ENCODE assay signal across 9 cellular contexts in the genomic region with DNA sequence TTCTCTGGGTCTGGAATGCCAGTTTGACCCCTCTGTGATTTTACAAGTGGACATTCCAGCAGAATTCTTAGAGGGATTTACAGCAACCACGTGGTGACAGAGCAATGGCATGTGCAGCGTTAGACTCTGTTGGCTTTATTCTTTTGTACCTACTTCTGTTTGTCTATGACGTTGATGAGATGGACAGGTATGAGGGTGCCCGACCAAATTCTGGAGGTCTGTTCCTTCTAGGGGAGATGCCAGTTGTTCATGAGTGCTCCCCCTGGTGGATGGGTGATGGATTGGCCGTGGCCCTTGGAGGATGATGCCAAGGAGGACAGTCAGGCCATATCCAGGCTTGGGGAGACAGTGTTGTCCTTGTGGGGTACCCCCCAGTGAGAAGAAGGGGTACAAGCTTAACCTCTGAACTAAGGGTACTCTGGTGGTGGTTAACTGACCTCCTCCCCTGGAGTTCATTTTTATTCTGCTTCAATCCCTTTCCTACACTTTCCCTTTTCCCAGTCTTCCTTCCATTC.
A peak's percentile ranks its signal among the peaks of the same experiment; 100 is the strongest.
DNase-seq lines count a peak whose midpoint lies in the region; ATAC-seq and TF ChIP-seq lines count a peak whose summit lies in the region.
"Had no signal": no experiment of that assay in that cellular context is flagged by ENCODE, and none has a peak within 500 bp of the region (broad histone marks: within the 10 kb centered on the region; RNA-seq: fewer than 3 reads in every experiment).

No MANE protein-coding gene starts in this region.

- H4K20me1 ChIP-seq in OCI-LY3 (ENCODE audit: insufficient read depth, low read length): peaks cover 36% of the 10 kb centered on the region

- DNase-seq in NCI-H1436 (lab: John Stamatoyannopoulos, UW): peak; percentile 5
- DNase-seq in NCI-H1436 treated with DMSO at 0.1 percent for 48 hours (lab: John Stamatoyannopoulos, UW): no peak
- peak; percentile 72 for DNase-seq in activated T-cell treated with anti-CD3 and anti-CD28 coated beads, Interleukin-2, amount 50 U/mL, for 48 hours
- DNase-seq in left ventricle myocardium inferior: no peak
- peak; percentile 22 to 54 (median 45) for DNase-seq in stimulated activated CD4-positive, alpha-beta T cell treated with anti-CD3 and anti-CD28 coated beads, TNF-alpha, amount 100 ng/mL, for 24 hours (ENCODE audit: low read depth in 3 of 3)
- DNase-seq in midbrain (lab: John Stamatoyannopoulos, UW): no peak

- H3K4me3 ChIP-seq in OCI-LY3 (ENCODE audit: low read length) (no peak overlapping the region), left ventricle myocardium inferior (no peak overlapping the region)
- H3K4me3 ChIP-seq: BLaER1 treated with 17β-estradiol and CSF1 and Interleukin-3, amounts not matched to agents 10 nM and 100 nM had no signal

- no peak overlapping the region for H3K9ac ChIP-seq in OCI-LY3 (ENCODE audit: low read length)
- H3K9ac ChIP-seq: BLaER1 treated with 17β-estradiol and CSF1 and Interleukin-3, amounts not matched to agents 10 nM and 100 nM had no signal

- TF ChIP-seq CTCF in OCI-LY3 (IDR thresholded peaks at IDR 0.05; ENCODE audit: low read depth, low read length): peak; percentile 55
- peak; percentile 65 for TF ChIP-seq CTCF in left ventricle myocardium inferior (IDR thresholded peaks at IDR 0.05; ENCODE audit: borderline replicate concordance)

- H3K9me3 ChIP-seq in OCI-LY3 (ENCODE audit: insufficient read depth, low read length): no peaks in the 10 kb centered on the region
- H3K9me3 ChIP-seq in left ventricle myocardium inferior (replicated peaks): no peaks in the 10 kb centered on the region

- H3K79me2 ChIP-seq in OCI-LY3 (ENCODE audit: low read length): peaks cover 29% of the 10 kb centered on the region

- H3K27me3 ChIP-seq in OCI-LY3 (ENCODE audit: low read depth, low read length) (no peaks in the 10 kb centered on the region), left ventricle myocardium inferior (ENCODE audit: low read depth) (no peaks in the 10 kb centered on the region)
- H3K27me3 ChIP-seq: BLaER1 treated with 17β-estradiol and CSF1 and Interleukin-3, amounts not matched to agents 10 nM and 100 nM had no signal

- ATAC-seq in GM21737 (IDR thresholded peaks at IDR 0.05; ENCODE audit: unreplicated experiment): no peak

- H2AFZ ChIP-seq in OCI-LY3 (ENCODE audit: low read depth, low read length): no peak overlapping the region

- H3K36me3 ChIP-seq in OCI-LY3 (replicated peaks; ENCODE audit: low read depth, low read length) (no peaks in the 10 kb centered on the region), left ventricle myocardium inferior (peaks cover 6% of the 10 kb centered on the region)

- H3K27ac ChIP-seq in OCI-LY3 (ENCODE audit: low read length) (no peak overlapping the region), left ventricle myocardium inferior (replicated peaks) (no peak overlapping the region)
- H3K27ac ChIP-seq: BLaER1 treated with 17β-estradiol and CSF1 and Interleukin-3, amounts not matched to agents 10 nM and 100 nM had no signal

- H3K4me1 ChIP-seq in OCI-LY3 (ENCODE audit: low read length) (no peaks in the 10 kb centered on the region), left ventricle myocardium inferior (peaks cover 34% of the 10 kb centered on the region)

- intact Hi-C loops in left ventricle myocardium inferior (cut with micrococcal nuclease): no loop called here

- no peak overlapping the region for H3K4me2 ChIP-seq in OCI-LY3 (ENCODE audit: low read length)

Comparison
In these comparisons a context has a peak if more than half of its experiments do, and no peak if none do; other contexts are left out.
1. DNase-seq: peak in NCI-H1436 (single experiment), activated T-cell treated with anti-CD3 and anti-CD28 coated beads, Interleukin-2, amount 50 U/mL, for 48 hours (2 of 2) and stimulated activated CD4-positive, alpha-beta T cell treated with anti-CD3 and anti-CD28 coated beads, TNF-alpha, amount 100 ng/mL, for 24 hours (3 of 3); none in NCI-H1436 treated with DMSO at 0.1 percent for 48 hours (single experiment), left ventricle myocardium inferior (single experiment) and midbrain (single experiment).